ENCODE assay signal across 8 cellular contexts in the genomic region with DNA sequence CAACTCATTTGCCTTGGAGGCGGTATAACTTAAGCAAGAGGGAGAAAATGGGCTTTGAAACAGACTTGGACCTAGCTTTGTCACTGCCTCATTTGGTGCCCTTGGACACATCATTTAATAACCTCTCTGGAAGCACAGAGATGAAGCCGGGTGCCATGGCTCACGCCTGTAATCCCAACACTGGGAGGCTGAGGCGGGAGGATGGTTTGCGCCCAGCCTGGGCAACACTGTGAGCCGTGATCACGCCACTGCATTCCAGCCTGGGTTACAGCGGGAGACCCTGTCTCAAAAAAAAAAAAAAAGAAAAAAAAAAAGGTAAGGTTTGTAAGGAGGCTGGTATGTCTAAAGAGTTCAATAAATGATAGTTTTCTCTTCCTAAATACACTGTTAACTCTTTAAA. TPM values are rescaled to one million over a fixed set of nuclear protein-coding genes. Genes with fewer than 3 reads are reported as not detected.
DNase-seq lines count a peak whose midpoint lies in the region; ATAC-seq and TF ChIP-seq lines count a peak whose summit lies in the region.

No MANE protein-coding gene starts in this region.

- H3K27me3 ChIP-seq in OCI-LY1 (ENCODE audit: insufficient read depth, low read length) = no peaks in the 10 kb centered on the region

- peak overlapping the region; percentile 88 for H3K4me2 ChIP-seq in OCI-LY1 (ENCODE audit: low read length)

- peaks cover 48% of the 10 kb centered on the region for H3K36me3 ChIP-seq in OCI-LY1 (ENCODE audit: insufficient read depth, low read length)

- H3K9me3 Mint-ChIP-seq in effector memory CD8-positive, alpha-beta T cell = no peaks in the 10 kb centered on the region
- no peaks in the 10 kb centered on the region for H3K9me3 Mint-ChIP-seq in osteocyte (ENCODE audit: unreplicated experiment)

- peak overlapping the region; percentile 93 to 97 for H3K27ac Mint-ChIP-seq in effector memory CD8-positive, alpha-beta T cell
- peak overlapping the region; percentile 98 for H3K27ac Mint-ChIP-seq in osteocyte (ENCODE audit: unreplicated experiment)

- no peaks in the 10 kb centered on the region for H3K27me3 Mint-ChIP-seq in effector memory CD8-positive, alpha-beta T cell
- no peaks in the 10 kb centered on the region for H3K27me3 Mint-ChIP-seq in osteocyte (ENCODE audit: unreplicated experiment)

- H3K79me2 ChIP-seq in OCI-LY1 (ENCODE audit: insufficient read depth, low read length) = peaks cover 25% of the 10 kb centered on the region

- peaks cover 28% of the 10 kb centered on the region for H3K4me1 ChIP-seq in OCI-LY1 (ENCODE audit: insufficient read depth, low read length, severe bottlenecking)

- H3K9me2 ChIP-seq in OCI-LY1 (ENCODE audit: low read depth, low read length) = no peaks in the 10 kb centered on the region

- H4K20me1 ChIP-seq in OCI-LY1 (ENCODE audit: insufficient read depth, low read length) = no peaks in the 10 kb centered on the region

- peak overlapping the region; percentile 84 for H3K27ac ChIP-seq in OCI-LY1 (ENCODE audit: low read depth, low read length, poor library complexity, severe bottlenecking)

- peak; percentile 15 for DNase-seq in EL
- DNase-seq in effector memory CD8-positive, alpha-beta T cell = no peak
- DNase-seq in osteocyte (ENCODE audit: extremely low spot score, unreplicated experiment) = no peak
- no peak for DNase-seq in NCI-H2029 (lab: John Stamatoyannopoulos, UW)
- DNase-seq in NCI-H524 (lab: John Stamatoyannopoulos, UW) = no peak
- no peak for DNase-seq in DMS114 treated with DMSO at 0.1 percent for 48 hours (lab: John Stamatoyannopoulos, UW; ENCODE audit: unreplicated experiment)

- no peak overlapping the region for H2AFZ ChIP-seq in OCI-LY1 (ENCODE audit: low read length)

- peaks cover 42% of the 10 kb centered on the region for H3K36me3 Mint-ChIP-seq in effector memory CD8-positive, alpha-beta T cell (ENCODE audit: insufficient read depth)
- H3K36me3 Mint-ChIP-seq in osteocyte (ENCODE audit: unreplicated experiment) = peaks cover 10% of the 10 kb centered on the region

- no peak for ATAC-seq in effector memory CD8-positive, alpha-beta T cell (replicated peaks)
- ATAC-seq in HG03025 (IDR thresholded peaks at IDR 0.05; ENCODE audit: low FRiP score, unreplicated experiment) = no peak

- no peaks in the 10 kb centered on the region for H3F3A ChIP-seq in OCI-LY1 (ENCODE audit: insufficient read depth, low read length)

- H3K4me3 ChIP-seq in OCI-LY1 (ENCODE audit: low read depth, low read length, poor library complexity, severe bottlenecking) = peak overlapping the region; percentile 69

- H3K9me3 ChIP-seq in OCI-LY1 (ENCODE audit: low read length) = no peaks in the 10 kb centered on the region

- H3K4me1 Mint-ChIP-seq in effector memory CD8-positive, alpha-beta T cell (ENCODE audit: low read depth in 2 of 2) = peaks cover 26 to 28% of the 10 kb centered on the region in 2 donors
- H3K4me1 Mint-ChIP-seq in osteocyte (ENCODE audit: unreplicated experiment) = peaks cover 18% of the 10 kb centered on the region

- no peak for TF ChIP-seq CTCF in OCI-LY1 (IDR thresholded peaks at IDR 0.05; ENCODE audit: low read length)
- no peak for TF ChIP-seq CTCF in osteocyte (IDR thresholded peaks at IDR 0.05)

- peak overlapping the region; percentile 90 to 95 for H3K4me3 Mint-ChIP-seq in effector memory CD8-positive, alpha-beta T cell
- peak overlapping the region; percentile 98 for H3K4me3 Mint-ChIP-seq in osteocyte (ENCODE audit: unreplicated experiment)

- peak overlapping the region; percentile 86 for H3K9ac ChIP-seq in OCI-LY1 (ENCODE audit: low read length)

RNA-seq across cellular contexts. Expression of a gene that starts 0.8 kb away (rescaled TPM):
- total RNA-seq in osteocyte = 54.2 and 55.8 TPM in 2 replicates

RNA-seq across cellular contexts. Expression of a gene that starts 1.0 kb away (rescaled TPM):
- total RNA-seq in osteocyte = 16.0 and 17.3 TPM in 2 replicates
